ENCODE assay signal across 1 cellular context in the genomic region with DNA sequence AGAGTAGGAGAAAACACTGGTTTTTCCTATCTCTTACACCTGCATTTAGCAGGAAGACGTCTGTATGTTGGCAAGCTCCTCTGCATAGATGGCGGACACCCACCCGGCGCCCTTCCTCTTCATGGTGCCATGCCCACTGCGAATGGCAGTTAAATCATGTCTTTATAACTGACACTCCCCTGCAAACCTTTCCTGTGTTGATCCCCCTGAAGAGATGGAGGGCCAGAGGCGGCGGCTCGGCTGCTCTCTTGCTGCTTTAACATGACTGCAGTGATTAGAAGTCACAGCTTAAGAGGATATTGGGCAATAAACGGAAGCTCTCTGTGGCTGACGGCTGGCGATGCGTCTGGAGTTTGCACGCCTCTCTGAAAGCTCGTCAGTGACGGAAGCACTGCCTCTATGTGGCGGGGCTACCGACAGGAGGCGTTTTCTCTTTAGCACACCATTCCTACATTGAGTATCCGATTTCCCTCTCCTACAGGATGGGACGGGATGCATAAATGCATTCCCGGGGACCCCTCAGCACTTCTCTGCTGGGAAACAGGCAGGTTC.
TF ChIP-seq lines count a peak whose summit lies in the region.

No MANE protein-coding gene starts in this region.

TF ChIP-seq in WTC11, 78 proteins besides CTCF, POLR2A, EP300 and RAD21 (continued from another document):
- TF ChIP-seq ELF4 (CRISPR knock-in tag; IDR thresholded peaks at IDR 0.05; ENCODE audit: low read depth), result no peak
- TF ChIP-seq ETV6 (CRISPR knock-in tag; IDR thresholded peaks at IDR 0.05), result no peak
